Comparison of ENCODE assay signal across 31 cellular contexts in the genomic region with DNA sequence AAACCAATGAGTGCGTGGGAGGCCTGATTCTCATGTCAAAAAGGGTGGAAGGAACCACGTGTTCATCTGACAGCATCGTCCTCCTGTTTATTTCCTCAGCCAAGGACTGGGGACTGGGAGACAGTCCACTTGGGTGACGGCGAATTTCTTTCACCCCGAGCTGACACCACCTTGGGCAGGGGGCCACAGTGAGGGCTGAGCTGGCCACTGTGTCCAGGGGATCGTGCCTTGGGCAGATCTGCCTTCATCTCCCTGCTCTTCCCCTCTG.
"Had no signal": no experiment of that assay in that cellular context is flagged by ENCODE, and none has a peak within 500 bp of the region (broad histone marks: within the 10 kb centered on the region; RNA-seq: fewer than 3 reads in every experiment).

No MANE protein-coding gene starts in this region.

- H3K9me3 Mint-ChIP-seq: activated CD4-positive, alpha-beta T cell treated with anti-CD3 and anti-CD28 coated beads, Interleukin-2, amount 10 ng/mL, durations not matched to agents 7 days and 5 days; activated CD8-positive, alpha-beta T cell treated with anti-CD3 and anti-CD28 coated beads for 36 hours; activated naive CD4-positive, alpha-beta T cell treated with anti-CD3 and anti-CD28 coated beads for 36 hours; activated naive CD4-positive, alpha-beta T cell treated with anti-CD3 and anti-CD28 coated beads, Interleukin-2, amount 50 U/mL, for 72 hours; activated naive CD8-positive, alpha-beta T cell treated with anti-CD3 and anti-CD28 coated beads, Interleukin-2, amount 10 ng/mL, durations not matched to agents 7 days and 5 days; activated T-cell treated with anti-CD3 and anti-CD28 coated beads, Interleukin-2, amount 50 U/mL, for 4 hours; activated T-helper 2 cell treated with anti-CD3 and anti-CD28 coated beads, Interferon-gamma antibody, Interleukin-2, Interleukin-4, amounts not matched to agents 10 μg/mL and 5 μg/mL and 100 μg/mL, durations not matched to agents 14 hours and 24 hours and 36 hours; dendritic cell treated with granulocyte-macrophage colony-stimulating factor and Interleukin-4, amounts not matched to agents 40 ng/mL and 50 ng/mL, for 4 days; endodermal cell; T-cell; T-helper 1 cell treated with Interleukin-12 subunit alpha and Interleukin-12 subunit beta and Interleukin-4 antibody, amounts not matched to agents 30 μg/mL and 1 μg/mL, for 36 hours; T-helper 2 cell treated with Interferon-gamma antibody and Interleukin-4, amounts not matched to agents 5 μg/mL and 100 μg/mL, for 36 hours; WTC11 had no signal

- H3K27me3 ChIP-seq: ascending aorta, breast epithelium, cardiac muscle cell, dorsolateral prefrontal cortex had no signal

- DNase-seq: activated CD4-positive, alpha-beta T cell treated with anti-CD3 and anti-CD28 coated beads for 1 hour; activated CD4-positive, alpha-beta T cell treated with anti-CD3 and anti-CD28 coated beads for 4 hours; activated CD4-positive, alpha-beta T cell treated with anti-CD3 and anti-CD28 coated beads, Interleukin-2, amount 10 ng/mL, durations not matched to agents 7 days and 5 days; activated CD4-positive, alpha-beta T cell treated with anti-CD3 and anti-CD28 coated beads, Interleukin-2, amount 50 U/mL, for 48 hours; activated CD8-positive, alpha-beta memory T cell treated with anti-CD3 and anti-CD28 coated beads for 24 hours; activated CD8-positive, alpha-beta T cell treated with anti-CD3 and anti-CD28 coated beads for 36 hours; activated effector memory CD4-positive, alpha-beta T cell treated with anti-CD3 and anti-CD28 coated beads, Interleukin-2, amount 50 U/mL, for 16 hours; activated naive CD4-positive, alpha-beta T cell treated with anti-CD3 and anti-CD28 coated beads for 36 hours; activated naive CD8-positive, alpha-beta T cell treated with anti-CD3 and anti-CD28 coated beads, Interleukin-2, amount 10 ng/mL, durations not matched to agents 7 days and 5 days; activated T-cell treated with anti-CD3 and anti-CD28 coated beads, Interleukin-2, amount 50 U/mL, for 4 hours; central memory CD4-positive, alpha-beta T cell; cerebellar nuclear complex; dorsolateral prefrontal cortex; effector memory CD4-positive, alpha-beta T cell; endodermal cell; foreskin fibroblast; T-cell; T1000 had no signal

- H3K27ac Mint-ChIP-seq: activated CD4-positive, alpha-beta T cell treated with anti-CD3 and anti-CD28 coated beads, Interleukin-2, amount 10 ng/mL, durations not matched to agents 7 days and 5 days; activated CD8-positive, alpha-beta T cell treated with anti-CD3 and anti-CD28 coated beads for 36 hours; activated naive CD4-positive, alpha-beta T cell treated with anti-CD3 and anti-CD28 coated beads for 36 hours; activated naive CD4-positive, alpha-beta T cell treated with anti-CD3 and anti-CD28 coated beads, Interleukin-2, amount 50 U/mL, for 72 hours; activated naive CD8-positive, alpha-beta T cell treated with anti-CD3 and anti-CD28 coated beads, Interleukin-2, amount 10 ng/mL, durations not matched to agents 7 days and 5 days; activated T-helper 2 cell treated with anti-CD3 and anti-CD28 coated beads, Interferon-gamma antibody, Interleukin-2, Interleukin-4, amounts not matched to agents 10 μg/mL and 5 μg/mL and 100 μg/mL, durations not matched to agents 14 hours and 24 hours and 36 hours; brain; dendritic cell treated with granulocyte-macrophage colony-stimulating factor and Interleukin-4, amounts not matched to agents 40 ng/mL and 50 ng/mL, for 4 days; endodermal cell; T-cell; T-helper 1 cell treated with Interleukin-12 subunit alpha and Interleukin-12 subunit beta and Interleukin-4 antibody, amounts not matched to agents 30 μg/mL and 1 μg/mL, for 36 hours; T-helper 2 cell treated with Interferon-gamma antibody and Interleukin-4, amounts not matched to agents 5 μg/mL and 100 μg/mL, for 36 hours; WTC11 had no signal

- ATAC-seq: activated CD8-positive, alpha-beta T cell treated with anti-CD3 and anti-CD28 coated beads for 36 hours; activated naive CD4-positive, alpha-beta T cell treated with anti-CD3 and anti-CD28 coated beads, Interleukin-2, amount 50 U/mL, for 72 hours; activated T-cell treated with anti-CD3 and anti-CD28 coated beads, Interleukin-2, amount 50 U/mL, for 4 hours; esophagus mucosa; T-cell had no signal

- H3K36me3 ChIP-seq: breast epithelium, cardiac muscle cell had no signal

- H3K36me3 Mint-ChIP-seq: activated naive CD8-positive, alpha-beta T cell treated with anti-CD3 and anti-CD28 coated beads, Interleukin-2, amount 10 ng/mL, durations not matched to agents 7 days and 5 days; WTC11 had no signal

- H3K27ac ChIP-seq: ascending aorta, breast epithelium, cardiac muscle cell, coronary artery, dorsolateral prefrontal cortex, VCaP had no signal

- H3K4me1 ChIP-seq: ascending aorta, breast epithelium had no signal

- H3K9me3 ChIP-seq: ascending aorta, breast epithelium had no signal

- H3K4me3 Mint-ChIP-seq: activated CD4-positive, alpha-beta T cell treated with anti-CD3 and anti-CD28 coated beads, Interleukin-2, amount 10 ng/mL, durations not matched to agents 7 days and 5 days; activated CD8-positive, alpha-beta T cell treated with anti-CD3 and anti-CD28 coated beads for 36 hours; activated naive CD4-positive, alpha-beta T cell treated with anti-CD3 and anti-CD28 coated beads for 36 hours; activated naive CD8-positive, alpha-beta T cell treated with anti-CD3 and anti-CD28 coated beads, Interleukin-2, amount 10 ng/mL, durations not matched to agents 7 days and 5 days; activated T-cell treated with anti-CD3 and anti-CD28 coated beads, Interleukin-2, amount 50 U/mL, for 4 hours; brain; dendritic cell treated with granulocyte-macrophage colony-stimulating factor and Interleukin-4, amounts not matched to agents 40 ng/mL and 50 ng/mL, for 4 days; endodermal cell; T-cell; T-helper 1 cell treated with Interleukin-12 subunit alpha and Interleukin-12 subunit beta and Interleukin-4 antibody, amounts not matched to agents 30 μg/mL and 1 μg/mL, for 36 hours; T-helper 2 cell treated with Interferon-gamma antibody and Interleukin-4, amounts not matched to agents 5 μg/mL and 100 μg/mL, for 36 hours; WTC11 had no signal

- H3K4me1 Mint-ChIP-seq: activated CD4-positive, alpha-beta T cell treated with anti-CD3 and anti-CD28 coated beads, Interleukin-2, amount 10 ng/mL, durations not matched to agents 7 days and 5 days; T-cell had no signal

- H3K27me3 Mint-ChIP-seq: activated CD4-positive, alpha-beta T cell treated with anti-CD3 and anti-CD28 coated beads, Interleukin-2, amount 10 ng/mL, durations not matched to agents 7 days and 5 days; activated CD8-positive, alpha-beta T cell treated with anti-CD3 and anti-CD28 coated beads for 36 hours; activated naive CD8-positive, alpha-beta T cell treated with anti-CD3 and anti-CD28 coated beads, Interleukin-2, amount 10 ng/mL, durations not matched to agents 7 days and 5 days; dendritic cell treated with granulocyte-macrophage colony-stimulating factor and Interleukin-4, amounts not matched to agents 40 ng/mL and 50 ng/mL, for 4 days; T-cell had no signal

- H3K4me3 ChIP-seq: ascending aorta, breast epithelium, cardiac muscle cell, coronary artery had no signal
